In the genomic region with DNA sequence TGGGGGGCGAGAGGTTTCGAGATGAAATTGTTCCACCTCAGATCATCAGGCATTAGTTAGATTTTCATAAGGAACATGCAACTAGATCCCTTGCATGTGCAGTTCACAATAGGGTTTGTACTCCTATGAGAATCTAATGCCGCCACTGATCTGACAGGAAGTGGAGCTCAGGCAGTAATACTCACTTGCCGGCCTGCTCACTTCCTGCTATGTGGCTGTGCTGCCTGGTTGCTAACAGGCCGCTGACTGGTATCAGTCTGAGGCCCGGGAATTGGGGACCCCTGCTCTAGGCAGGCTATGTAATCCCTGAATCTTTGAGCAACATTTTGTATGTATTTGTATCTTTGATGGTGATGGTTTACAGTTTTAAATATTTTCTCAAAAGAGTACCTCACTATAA, we compare ENCODE assay signal across 8 cellular contexts.
A peak's percentile ranks its signal among the peaks of the same experiment; 100 is the strongest.
DNase-seq lines count a peak whose midpoint lies in the region; ATAC-seq, FAIRE-seq and TF ChIP-seq lines count a peak whose summit lies in the region.

No MANE protein-coding gene starts in this region.

- H3K36me3 ChIP-seq in DND-41 (ENCODE audit: insufficient read depth, low read length): peaks cover 86% of the 10 kb centered on the region

- no peak overlapping the region for H3K9ac ChIP-seq in DND-41 (ENCODE audit: low read depth, low read length)

- H3K9me3 ChIP-seq in DND-41 (ENCODE audit: insufficient read depth, low read length, severe bottlenecking): no peaks in the 10 kb centered on the region

- no peaks in the 10 kb centered on the region for H3K79me2 ChIP-seq in DND-41 (ENCODE audit: insufficient read depth, low read length)

- FAIRE-seq in HTR-8/SVneo (lab: Jason Lieb, UNC): no peak

- H4K20me1 ChIP-seq in DND-41 (ENCODE audit: insufficient read depth, low read length): no peaks in the 10 kb centered on the region

- H3K4me1 ChIP-seq in DND-41 (ENCODE audit: insufficient read depth, low read length): peaks cover 7% of the 10 kb centered on the region

- no peak overlapping the region for H2AFZ ChIP-seq in DND-41 (ENCODE audit: low read depth, low read length)

- H3K4me3 ChIP-seq in DND-41 (ENCODE audit: low read depth in 1 of 2, low read length in 2 of 2): no peak overlapping the region

- no peaks in the 10 kb centered on the region for H3K27me3 ChIP-seq in DND-41 (ENCODE audit: insufficient read depth, low read length, poor library complexity)

- peak overlapping the region; percentile 43 for H3K27ac ChIP-seq in DND-41 (ENCODE audit: low read length)

- no peak overlapping the region for H3K4me2 ChIP-seq in DND-41 (ENCODE audit: insufficient read depth, low read length)

- peak; percentile 98 for ATAC-seq in DND-41 (ENCODE audit: insufficient read depth, low read depth)
- peak; percentile 89 to 90 for ATAC-seq in activated CD4-positive, CD25-positive, alpha-beta regulatory T cell treated with anti-CD3 and anti-CD28 coated beads, Interleukin-2, amount 50 U/mL, for 24 hours
- no peak for ATAC-seq in HG02973 (IDR thresholded peaks at IDR 0.05; ENCODE audit: unreplicated experiment)

- TF ChIP-seq CTCF in DND-41 (IDR thresholded peaks at IDR 0.05; ENCODE audit: borderline replicate concordance, extremely low read depth, low read length, poor library complexity, severe bottlenecking): no peak

- peak; percentile 65 for DNase-seq in DND-41
- DNase-seq in activated naive CD8-positive, alpha-beta T cell treated with anti-CD3 and anti-CD28 coated beads, Interleukin-2, amount 50 U/mL, for 16 hours (ENCODE audit: low read depth, low spot score): peak; percentile 2
- peak; percentile 23 for DNase-seq in stimulated activated CD4-positive, alpha-beta T cell treated with anti-CD3 and anti-CD28 coated beads, Interleukin-12 subunit alpha, Interleukin-12 subunit beta, amount 100 ng/mL, for 4 hours
- DNase-seq in HTR-8/SVneo (ENCODE audit: insufficient read length, low spot score): no peak
- DNase-seq in NCI-H128 (lab: John Stamatoyannopoulos, UW; ENCODE audit: unreplicated experiment): no peak
- DNase-seq in hippocampal formation (lab: John Stamatoyannopoulos, UW): no peak

Comparison
In these comparisons a context has a peak if more than half of its experiments do, and no peak if none do; other contexts are left out.
1. DNase-seq: peak in DND-41 (single experiment), activated naive CD8-positive, alpha-beta T cell treated with anti-CD3 and anti-CD28 coated beads, Interleukin-2, amount 50 U/mL, for 16 hours (single experiment) and stimulated activated CD4-positive, alpha-beta T cell treated with anti-CD3 and anti-CD28 coated beads, Interleukin-12 subunit alpha, Interleukin-12 subunit beta, amount 100 ng/mL, for 4 hours (single experiment); none in HTR-8/SVneo (single experiment), NCI-H128 (single experiment) and hippocampal formation (0 of 2).